ENCODE assay signal across 12 cellular contexts in the genomic region with DNA sequence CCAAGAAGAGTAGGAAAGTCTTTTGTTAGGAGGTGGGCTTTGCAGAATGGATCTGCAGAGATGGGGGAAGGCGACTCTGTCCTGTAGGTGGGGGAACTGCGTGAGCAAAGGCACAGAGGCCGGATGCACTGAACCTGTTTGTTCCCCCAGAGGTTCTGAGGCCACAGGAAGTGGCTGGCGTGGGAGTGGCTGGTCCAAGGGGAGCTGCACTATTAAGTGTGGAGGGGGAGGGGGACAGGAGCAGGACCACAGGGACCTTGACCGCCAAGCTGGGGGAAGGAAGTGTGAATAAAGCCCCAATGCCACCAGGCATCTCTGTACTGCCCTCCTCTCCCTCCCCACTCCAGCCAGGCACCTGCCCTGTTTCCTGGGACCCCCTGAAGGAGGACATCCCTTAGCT. TPM values are rescaled to one million over a fixed set of nuclear protein-coding genes. Genes with fewer than 3 reads are reported as not detected.
DNase-seq lines count a peak whose midpoint lies in the region; ATAC-seq and TF ChIP-seq lines count a peak whose summit lies in the region.
"Had no signal": no experiment of that assay in that cellular context is flagged by ENCODE, and none has a peak within 500 bp of the region (broad histone marks: within the 10 kb centered on the region; RNA-seq: fewer than 3 reads in every experiment).

No MANE protein-coding gene starts in this region.

- intact Hi-C loops in posterior vena cava (cut with DNase I), result loop anchor here in 1 of 2 donors (10.0 kb wide), 1 partner anchor 331 kb away; no protein-coding TSS in a partner anchor
- intact Hi-C loops in CD14-positive monocyte (cut with micrococcal nuclease), result no loop called here

- no peaks in the 10 kb centered on the region for H3K36me3 ChIP-seq in KOPT-K1 (ENCODE audit: insufficient read depth, low read length)

- peaks cover 60% of the 10 kb centered on the region for H3K4me1 Mint-ChIP-seq in activated naive CD8-positive, alpha-beta T cell (ENCODE audit: low read depth)
- H3K4me1 Mint-ChIP-seq in stimulated activated naive B cell treated with anti-CD40 and anti-IgM and Interleukin-4, amounts not matched to agents 10 μg/mL and 1 μg/mL and 100 μg/mL, for 72 hours, result peaks cover 12 to 28% of the 10 kb centered on the region in 2 donors
- peaks cover 8% of the 10 kb centered on the region for H3K4me1 Mint-ChIP-seq in CD14-positive monocyte

- H3K27ac Mint-ChIP-seq in activated naive CD8-positive, alpha-beta T cell, result peak overlapping the region; percentile 81
- no peak overlapping the region for H3K27ac Mint-ChIP-seq in stimulated activated naive B cell treated with anti-CD40 and anti-IgM and Interleukin-4, amounts not matched to agents 10 μg/mL and 1 μg/mL and 100 μg/mL, for 72 hours
- H3K27ac Mint-ChIP-seq in CD14-positive monocyte, result no peak overlapping the region

- no peak for TF ChIP-seq CTCF in CD14-positive monocyte (IDR thresholded peaks at IDR 0.05)

- H3K9me3 Mint-ChIP-seq in activated naive CD8-positive, alpha-beta T cell (ENCODE audit: low read depth), result no peaks in the 10 kb centered on the region
- H3K9me3 Mint-ChIP-seq in stimulated activated naive B cell treated with anti-CD40 and anti-IgM and Interleukin-4, amounts not matched to agents 10 μg/mL and 1 μg/mL and 100 μg/mL, for 72 hours, result no peaks in the 10 kb centered on the region
- no peaks in the 10 kb centered on the region for H3K9me3 Mint-ChIP-seq in CD14-positive monocyte

- H3K36me3 Mint-ChIP-seq in activated naive CD8-positive, alpha-beta T cell, result no peaks in the 10 kb centered on the region
- no peaks in the 10 kb centered on the region for H3K36me3 Mint-ChIP-seq in stimulated activated naive B cell treated with anti-CD40 and anti-IgM and Interleukin-4, amounts not matched to agents 10 μg/mL and 1 μg/mL and 100 μg/mL, for 72 hours
- H3K36me3 Mint-ChIP-seq in CD14-positive monocyte, result no peaks in the 10 kb centered on the region

- H3K27me3 Mint-ChIP-seq in activated naive CD8-positive, alpha-beta T cell, result no peaks in the 10 kb centered on the region
- peaks cover 6 to 7% of the 10 kb centered on the region in 2 donors for H3K27me3 Mint-ChIP-seq in stimulated activated naive B cell treated with anti-CD40 and anti-IgM and Interleukin-4, amounts not matched to agents 10 μg/mL and 1 μg/mL and 100 μg/mL, for 72 hours
- H3K27me3 Mint-ChIP-seq in CD14-positive monocyte (ENCODE audit: low read depth in 3 of 3), result peaks cover 3 to 11% (median 4%) of the 10 kb centered on the region in 3 donors

- peak overlapping the region; percentile 27 for H3K27ac ChIP-seq in KOPT-K1 (ENCODE audit: low read depth, low read length, poor library complexity, severe bottlenecking)

- peak; percentile 60 to 62 for ATAC-seq in stimulated activated naive B cell treated with anti-CD40 and anti-IgM and Interleukin-4, amounts not matched to agents 10 μg/mL and 1 μg/mL and 100 μg/mL, for 72 hours (replicated peaks)
- ATAC-seq: SK-N-SH treated with all-trans-retinoic acid at 6 μM for 48 hours had no signal

- H3K9me3 ChIP-seq in KOPT-K1 (ENCODE audit: insufficient read depth, low read length, poor library complexity, severe bottlenecking), result no peaks in the 10 kb centered on the region

- peak; percentile 26 for DNase-seq in activated gamma-delta T cell treated with Interleukin-2 at 50 U/mL for 16 hours
- no peak for DNase-seq in activated gamma-delta T cell (lab: John Stamatoyannopoulos, UW)
- peak; percentile 20 for DNase-seq in stimulated activated naive B cell treated with anti-CD40 and anti-IgM and Interleukin-4, amounts not matched to agents 10 μg/mL and 1 μg/mL and 100 μg/mL, for 72 hours
- no peak for DNase-seq in NAMALWA (ENCODE audit: low spot score)
- no peak for DNase-seq in posterior vena cava (ENCODE audit: low spot score)
- no peak for DNase-seq in CD14-positive monocyte (ENCODE audit: low spot score)
- DNase-seq: AML-193, NCI-H1417 treated with DMSO at 0.1 percent for 48 hours had no signal

- peak overlapping the region; percentile 58 for H3K4me3 Mint-ChIP-seq in activated naive CD8-positive, alpha-beta T cell
- H3K4me3 Mint-ChIP-seq in stimulated activated naive B cell treated with anti-CD40 and anti-IgM and Interleukin-4, amounts not matched to agents 10 μg/mL and 1 μg/mL and 100 μg/mL, for 72 hours, result no peak overlapping the region
- peak overlapping the region in 1 of 2 donors; percentile 2 for H3K4me3 Mint-ChIP-seq in CD14-positive monocyte

RNA-seq across cellular contexts. Expression of a gene that starts 51.8 kb away (rescaled TPM):
- 1 to 10 TPM in 1 of 2 donors, under 1 TPM in 1; 0.71 to 1.2 TPM for total RNA-seq in posterior vena cava
- polyA plus RNA-seq in CD14-positive monocyte, result not detected
- total RNA-seq: frontal cortex had no signal

Comparison
In these comparisons a context has a peak if more than half of its experiments do, and no peak if none do; other contexts are left out.
1. DNase-seq: peak in activated gamma-delta T cell treated with Interleukin-2 at 50 U/mL for 16 hours (single experiment) and stimulated activated naive B cell treated with anti-CD40 and anti-IgM and Interleukin-4, amounts not matched to agents 10 μg/mL and 1 μg/mL and 100 μg/mL, for 72 hours (single experiment); none in activated gamma-delta T cell (single experiment), NAMALWA (single experiment), posterior vena cava (single experiment) and CD14-positive monocyte (single experiment).